8 cellular contexts compared by ENCODE assay signal in the genomic region with DNA sequence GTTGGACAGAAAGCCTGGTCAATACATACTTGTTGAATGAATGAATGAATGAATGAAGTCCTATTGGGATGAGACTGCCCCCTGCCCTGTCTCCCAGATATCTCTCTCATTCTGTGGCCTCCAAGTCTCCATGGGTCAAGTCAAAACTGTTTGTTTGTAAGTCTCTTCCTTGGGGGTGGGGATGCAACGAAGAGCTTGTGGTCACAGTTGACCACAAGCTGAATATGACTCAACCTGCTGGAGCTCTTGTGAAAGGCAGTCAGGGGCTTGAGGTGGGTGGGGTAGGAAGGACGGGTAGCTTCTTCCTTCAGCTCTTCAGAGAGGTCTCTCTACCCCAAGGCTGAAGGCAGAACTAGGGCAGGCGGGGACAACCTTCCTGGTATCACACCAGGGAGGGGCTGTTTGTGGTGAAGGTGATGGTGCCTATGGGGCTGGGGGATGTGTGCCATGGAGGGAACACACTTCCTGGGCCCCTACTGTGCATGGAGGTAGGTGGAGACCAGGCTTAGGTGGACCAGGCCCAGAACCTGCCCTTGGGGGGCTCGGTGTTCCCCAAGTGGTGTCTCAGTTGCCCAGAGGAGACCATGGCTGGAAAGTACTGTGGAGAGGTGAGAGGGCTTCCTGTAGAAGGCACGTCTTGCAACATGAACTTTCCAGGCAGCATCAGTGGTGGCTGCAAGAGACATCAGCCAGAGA. TPM values are rescaled to one million over a fixed set of nuclear protein-coding genes. Genes with fewer than 3 reads are reported as not detected.
DNase-seq lines count a peak whose midpoint lies in the region; ATAC-seq and TF ChIP-seq lines count a peak whose summit lies in the region.

No MANE protein-coding gene starts in this region.

- CTCF ChIA-PET in SK-N-SH (lab: Yijun Ruan, JAX): interaction anchor here (11.0 kb wide), 1 partner anchor 10 kb away, joined by 120 read pairs; the partner anchor contains the start of gene MYO1F

- TF ChIP-seq CTCF in GM13976 (IDR thresholded peaks at IDR 0.05; ENCODE audit: borderline replicate concordance, control extremely low read depth, extremely low read depth, insufficient read depth, missing control alignments): no peak
- 0 out of 2 replicates have a peak, but pooled peaks have one; percentile 6 for TF ChIP-seq CTCF in SK-N-SH (IDR thresholded peaks at IDR 0.05)
- no peak for TF ChIP-seq CTCF in stomach (IDR thresholded peaks at IDR 0.05)

- no peaks in the 10 kb centered on the region for H3K9me3 Mint-ChIP-seq in activated naive CD8-positive, alpha-beta T cell treated with anti-CD3 and anti-CD28 coated beads for 36 hours

- POLR2A ChIA-PET in SK-N-SH (lab: Yijun Ruan, JAX): interaction anchor here (0.6 kb wide), 1 partner anchor 10 kb away, joined by 4 read pairs; no protein-coding TSS in a partner anchor

- H3K9me3 ChIP-seq in SK-N-SH: no peaks in the 10 kb centered on the region
- no peaks in the 10 kb centered on the region for H3K9me3 ChIP-seq in stomach

- TF ChIP-seq RAD21 in SK-N-SH (IDR thresholded peaks at IDR 0.05; ENCODE audit: low read length): no peak

- H3K23ac ChIP-seq in mesendoderm (ENCODE audit: low read length): no peak overlapping the region

- H3K36me3 ChIP-seq in SK-N-SH (replicated peaks in 1 of 2; ENCODE audit: control insufficient read depth in 1 of 2, insufficient read depth in 2 of 2, low read length in 1 of 2) (no peaks in the 10 kb centered on the region), stomach (no peaks in the 10 kb centered on the region), mesendoderm (ENCODE audit: control insufficient read depth, insufficient read depth, low read length) (no peaks in the 10 kb centered on the region)

- no peak overlapping the region for H2AFZ ChIP-seq in SK-N-SH (ENCODE audit: low read depth)

- no peak overlapping the region for H2BK5ac ChIP-seq in mesendoderm (ENCODE audit: low read length)

- H3K4me2 ChIP-seq in SK-N-SH: peak overlapping the region; percentile 34; the same call in 1 of the 2 replicates
- H3K4me2 ChIP-seq in mesendoderm (ENCODE audit: low read length): no peak overlapping the region

- peaks cover 0 to 4% of the 10 kb centered on the region in 2 experiments; a peak in 1 of 4 replicates for H3K4me1 ChIP-seq in SK-N-SH (ENCODE audit: control insufficient read depth in 1 of 2, insufficient read depth in 2 of 2, low read depth in 1 of 2, low read length in 1 of 2)
- peaks cover 0 to 60% (median 5%) of the 10 kb centered on the region in 4 donors for H3K4me1 ChIP-seq in stomach
- H3K4me1 ChIP-seq in mesendoderm (ENCODE audit: control insufficient read depth, low read depth, low read length): no peaks in the 10 kb centered on the region

- no peak overlapping the region for H4K5ac ChIP-seq in mesendoderm (ENCODE audit: low read length)

- H3K4me3 ChIP-seq in SK-N-SH (ENCODE audit: low read depth in 2 of 2, low read length in 1 of 2) (no peak overlapping the region), stomach (peak overlapping the region in 2 of 4 donors; percentile 13 to 16), mesendoderm (ENCODE audit: low read length) (no peak overlapping the region)

- ATAC-seq in HG03045 (IDR thresholded peaks at IDR 0.05; ENCODE audit: unreplicated experiment) (peak; percentile 61), HG03460 (IDR thresholded peaks at IDR 0.05; ENCODE audit: unreplicated experiment) (no peak)

- no peak overlapping the region for H3K4ac ChIP-seq in mesendoderm (ENCODE audit: low read depth, low read length)

- no peaks in the 10 kb centered on the region for H3K36me3 Mint-ChIP-seq in activated naive CD8-positive, alpha-beta T cell treated with anti-CD3 and anti-CD28 coated beads for 36 hours

- no peak overlapping the region for H2BK15ac ChIP-seq in mesendoderm (replicated peaks; ENCODE audit: low read depth)

- H3K56ac ChIP-seq in mesendoderm (ENCODE audit: low read length): no peak overlapping the region

- 46% methylated on average over 5 of the region's 5 CpGs for WGBS in SK-N-SH (ENCODE audit: low lambda C conversion rate)
- WGBS in stomach, 5 donors: 58 to 66% (median 62%) methylated on average over 5 of the region's 5 CpGs
- WGBS in mesendoderm (ENCODE audit: extremely low coverage, insufficient coverage, low lambda C conversion rate): no CpG with 5 or more reads among the region's 5 CpGs

- H4K20me1 ChIP-seq in SK-N-SH (ENCODE audit: insufficient read depth): no peaks in the 10 kb centered on the region

- H3K79me2 ChIP-seq in SK-N-SH (ENCODE audit: insufficient read depth): no peaks in the 10 kb centered on the region
- no peaks in the 10 kb centered on the region for H3K79me2 ChIP-seq in mesendoderm (ENCODE audit: control insufficient read depth, insufficient read depth, low read length)

- H2BK120ac ChIP-seq in mesendoderm (ENCODE audit: low read depth, low read length): no peak overlapping the region

- in situ Hi-C loops in GM13976 (cut with MboI; ENCODE audit: low sequenced_read_pairs, unreplicated experiment): no loop called here

- intact Hi-C loops in stomach (cut with DNase I; ENCODE audit: low total_unique reads): no loop called here

- H3K18ac ChIP-seq in mesendoderm (ENCODE audit: low read length): no peak overlapping the region

- no peak overlapping the region for H3K9ac ChIP-seq in SK-N-SH
- H3K9ac ChIP-seq in mesendoderm (ENCODE audit: low read length): no peak overlapping the region

- DNase-seq in GM13976 (ENCODE audit: low spot score) (peak; percentile 89), SK-N-SH (no peak), kidney tubule cell (ENCODE audit: low spot score) (peak; percentile 80), stomach (peak; percentile 44), mesendoderm (no peak)
- peak; percentile 71 for DNase-seq in activated naive CD8-positive, alpha-beta T cell treated with anti-CD3 and anti-CD28 coated beads for 36 hours

- peaks cover 35% of the 10 kb centered on the region for H3K4me1 Mint-ChIP-seq in activated naive CD8-positive, alpha-beta T cell treated with anti-CD3 and anti-CD28 coated beads for 36 hours

- TF ChIP-seq POLR2A in stomach (IDR thresholded peaks at IDR 0.05): no peak

- H3K27me3 ChIP-seq in SK-N-SH (ENCODE audit: insufficient read depth): no peaks in the 10 kb centered on the region
- no peaks in the 10 kb centered on the region for H3K27me3 ChIP-seq in stomach
- H3K27me3 ChIP-seq in mesendoderm (ENCODE audit: insufficient read depth, low read length, poor library complexity): no peaks in the 10 kb centered on the region

- TF ChIP-seq EP300 in SK-N-SH (IDR thresholded peaks at IDR 0.05; ENCODE audit: borderline replicate concordance in 1 of 2, low read depth in 1 of 2, low read length in 1 of 2): no peak
- no peak for TF ChIP-seq EP300 in stomach (IDR thresholded peaks at IDR 0.05)

- no peak overlapping the region for H2AK5ac ChIP-seq in mesendoderm (ENCODE audit: low read length)

- no peaks in the 10 kb centered on the region for H3K9me2 ChIP-seq in SK-N-SH

- H3F3A ChIP-seq in SK-N-SH (replicated peaks; ENCODE audit: insufficient read depth): peaks cover 5% of the 10 kb centered on the region

- no peaks in the 10 kb centered on the region for H3K79me1 ChIP-seq in mesendoderm (ENCODE audit: low read length)

- H3K27ac Mint-ChIP-seq in activated naive CD8-positive, alpha-beta T cell treated with anti-CD3 and anti-CD28 coated beads for 36 hours: peak overlapping the region; percentile 88

- H3K27ac ChIP-seq in SK-N-SH (ENCODE audit: low read depth in 2 of 2, low read length in 1 of 2) (no peak overlapping the region), stomach (peak overlapping the region in 3 of 5 donors; percentile 41 to 77 (median 75)), mesendoderm (ENCODE audit: low read depth, low read length) (no peak overlapping the region)

- H3K27me3 Mint-ChIP-seq in activated naive CD8-positive, alpha-beta T cell treated with anti-CD3 and anti-CD28 coated beads for 36 hours: no peaks in the 10 kb centered on the region

- H3K4me3 Mint-ChIP-seq in activated naive CD8-positive, alpha-beta T cell treated with anti-CD3 and anti-CD28 coated beads for 36 hours: peak overlapping the region; percentile 56

- no peak overlapping the region for H4K8ac ChIP-seq in mesendoderm (ENCODE audit: low read depth, low read length)

TF ChIP-seq in SK-N-SH, 30 proteins besides CTCF, POLR2A, EP300 and RAD21 (continues in another document):
- TF ChIP-seq, protein P1, sequence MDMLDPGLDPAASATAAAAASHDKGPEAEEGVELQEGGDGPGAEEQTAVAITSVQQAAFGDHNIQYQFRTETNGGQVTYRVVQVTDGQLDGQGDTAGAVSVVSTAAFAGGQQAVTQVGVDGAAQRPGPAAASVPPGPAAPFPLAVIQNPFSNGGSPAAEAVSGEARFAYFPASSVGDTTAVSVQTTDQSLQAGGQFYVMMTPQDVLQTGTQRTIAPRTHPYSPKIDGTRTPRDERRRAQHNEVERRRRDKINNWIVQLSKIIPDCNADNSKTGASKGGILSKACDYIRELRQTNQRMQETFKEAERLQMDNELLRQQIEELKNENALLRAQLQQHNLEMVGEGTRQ (IDR thresholded peaks at IDR 0.05; ENCODE audit: borderline replicate concordance, low read depth, low read length): no peak
- TF ChIP-seq FOSL2 (IDR thresholded peaks at IDR 0.05; ENCODE audit: borderline replicate concordance, low read depth): peak; percentile 68
- peak; percentile 56; the same call in 1 of the 2 replicates for TF ChIP-seq TCF12 (IDR thresholded peaks at IDR 0.05)

RNA-seq across cellular contexts. Expression of gene MYO1F, which starts 8.0 kb away (rescaled TPM):
- polyA plus RNA-seq in SK-N-SH (2012; rRNA removed) (0.24 and 0.51 TPM in 2 replicates), stomach (1 to 10 TPM; 3.0 to 5.5 (median 4.4) TPM)
- polyA plus RNA-seq in SK-N-SH (2012; cell fraction: cytosol; rRNA removed): 0.14 and 0.21 TPM in 2 replicates
- polyA plus RNA-seq in SK-N-SH (2012; cell fraction: nucleus; rRNA removed): 0.45 and 0.69 TPM in 2 replicates
- total RNA-seq in activated naive CD8-positive, alpha-beta T cell treated with anti-CD3 and anti-CD28 coated beads for 36 hours: 1 to 10 TPM; 4.5 to 4.8 TPM
- total RNA-seq in stomach: 10 to 100 TPM; 10.5 to 54.8 (median 41.6) TPM
- 6.0 TPM for polyA plus RNA-seq in mesendoderm (2013, experiment 1 of 2)
- polyA plus RNA-seq in mesendoderm (2013, experiment 2 of 2): 5.7 TPM

RNA-seq across cellular contexts. Expression of gene ADAMTS10, which starts 41.3 kb away (rescaled TPM):
- polyA plus RNA-seq in SK-N-SH (2012; rRNA removed) (3.6 and 5.9 TPM in 2 replicates), stomach (1 to 10 TPM; 1.9 to 6.6 (median 5.7) TPM)
- polyA plus RNA-seq in SK-N-SH (2012; cell fraction: cytosol; rRNA removed): 0.84 and 1.7 TPM in 2 replicates
- 43.3 and 50.0 TPM in 2 replicates for polyA plus RNA-seq in SK-N-SH (2012; cell fraction: nucleus; rRNA removed)
- total RNA-seq in activated naive CD8-positive, alpha-beta T cell treated with anti-CD3 and anti-CD28 coated beads for 36 hours: 1 to 10 TPM; 3.7 to 4.1 TPM
- 10 to 100 TPM in 3 of 5 donors, 1 to 10 TPM in 2; 2.3 to 28.5 (median 12.8) TPM for total RNA-seq in stomach
- polyA plus RNA-seq in mesendoderm (2013, experiment 1 of 2): 7.5 TPM
- 8.5 TPM for polyA plus RNA-seq in mesendoderm (2013, experiment 2 of 2)

RNA-seq across cellular contexts. Expression of gene ZNF414, which starts 55.2 kb away (rescaled TPM):
- polyA plus RNA-seq in SK-N-SH (2012; rRNA removed) (12.2 and 17.0 TPM in 2 replicates), stomach (10 to 100 TPM; 19.9 to 32.7 (median 26.9) TPM)
- polyA plus RNA-seq in SK-N-SH (2012; cell fraction: cytosol; rRNA removed): 9.5 and 16.5 TPM in 2 replicates
- polyA plus RNA-seq in SK-N-SH (2012; cell fraction: nucleus; rRNA removed): 50.0 and 82.9 TPM in 2 replicates
- 10 to 100 TPM; 21.2 to 23.4 TPM for total RNA-seq in activated naive CD8-positive, alpha-beta T cell treated with anti-CD3 and anti-CD28 coated beads for 36 hours
- total RNA-seq in stomach: 10 to 100 TPM in 3 of 5 donors, 1 to 10 TPM in 2; 1.8 to 28.4 (median 16.5) TPM
- 25.9 TPM for polyA plus RNA-seq in mesendoderm (2013, experiment 1 of 2)
- 24.4 TPM for polyA plus RNA-seq in mesendoderm (2013, experiment 2 of 2)

Comparison
In these comparisons a context has a peak if more than half of its experiments do, and no peak if none do; other contexts are left out.
1. DNase-seq: peak in GM13976 (single experiment), activated naive CD8-positive, alpha-beta T cell treated with anti-CD3 and anti-CD28 coated beads for 36 hours (single experiment), kidney tubule cell (single experiment) and stomach (single experiment); none in SK-N-SH (single experiment) and mesendoderm (single experiment).
2. H3K27ac ChIP-seq: peak in stomach (3 of 5); none in SK-N-SH (0 of 2) and mesendoderm (single experiment).